20 cellular contexts compared by ENCODE assay signal in the genomic region with DNA sequence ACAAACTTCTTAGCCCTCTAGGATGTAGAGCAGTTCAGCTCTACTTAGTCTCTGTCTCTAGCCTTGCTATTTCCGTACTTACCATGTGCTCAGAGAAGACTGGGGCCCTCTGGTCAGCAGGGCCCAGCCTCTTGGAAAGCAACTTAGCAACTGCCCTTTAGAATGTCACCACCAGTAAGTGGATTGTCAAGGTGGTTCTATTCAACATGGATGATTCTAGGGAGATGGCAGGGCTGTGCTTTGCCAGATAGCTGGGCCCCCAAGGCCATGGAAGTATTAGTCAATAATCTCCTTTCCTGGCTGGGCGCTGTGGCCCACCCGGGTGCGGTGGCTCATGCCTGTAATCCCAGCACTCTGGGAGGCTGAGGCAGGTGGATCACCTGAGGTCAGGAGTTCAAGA.
"Had no signal": no experiment of that assay in that cellular context is flagged by ENCODE, and none has a peak within 500 bp of the region (broad histone marks: within the 10 kb centered on the region; RNA-seq: fewer than 3 reads in every experiment).

No MANE protein-coding gene starts in this region.

- H3K4me3 Mint-ChIP-seq: activated CD4-positive, alpha-beta T cell treated with anti-CD3 and anti-CD28 coated beads, Interleukin-2, amount 10 ng/mL, durations not matched to agents 24 days and 14 days; activated CD8-positive, alpha-beta T cell treated with anti-CD3 and anti-CD28 coated beads for 36 hours; activated T-cell treated with anti-CD3 and anti-CD28 coated beads, Interleukin-2, amount 50 U/mL, for 72 hours; mesothelial cell of epicardium; nephron; stimulated activated naive CD8-positive, alpha-beta T cell treated with anti-CD3 and anti-CD28 coated beads, Interleukin-15, amount 100 ng/mL, for 72 hours; T-helper 1 cell treated with Interleukin-12 subunit alpha and Interleukin-12 subunit beta and Interleukin-4 antibody, amounts not matched to agents 30 μg/mL and 1 μg/mL, for 36 hours had no signal

- H3K9me3 ChIP-seq: adrenal gland, lower lobe of right lung, prostate gland had no signal

- H3K36me3 Mint-ChIP-seq: activated naive CD4-positive, alpha-beta T cell treated with anti-CD3 and anti-CD28 coated beads, Interleukin-2, amount 50 U/mL, for 72 hours; mesothelial cell of epicardium had no signal

- H3K27me3 ChIP-seq: adrenal gland, hepatocyte had no signal

- H3K27ac ChIP-seq: adrenal gland, epithelial cell of prostate, foreskin keratinocyte, hepatocyte, lower lobe of right lung, prostate gland had no signal

- ATAC-seq: activated CD8-positive, alpha-beta T cell treated with anti-CD3 and anti-CD28 coated beads for 36 hours; activated naive CD4-positive, alpha-beta T cell treated with anti-CD3 and anti-CD28 coated beads, Interleukin-2, amount 50 U/mL, for 72 hours; activated T-cell treated with anti-CD3 and anti-CD28 coated beads, Interleukin-2, amount 50 U/mL, for 72 hours; foreskin keratinocyte; left colon; lower lobe of right lung; right cardiac atrium; stimulated activated naive CD8-positive, alpha-beta T cell treated with anti-CD3 and anti-CD28 coated beads, Interleukin-15, amount 100 ng/mL, for 72 hours had no signal

- H3K36me3 ChIP-seq: adrenal gland, lower lobe of right lung, prostate gland had no signal

- H3K4me1 ChIP-seq: adrenal gland, foreskin keratinocyte, prostate gland had no signal

- H3K4me3 ChIP-seq: adrenal gland, hepatocyte, lower lobe of right lung, prostate gland had no signal

- H3K27ac Mint-ChIP-seq: activated CD4-positive, alpha-beta T cell treated with anti-CD3 and anti-CD28 coated beads, Interleukin-2, amount 10 ng/mL, durations not matched to agents 24 days and 14 days; activated CD8-positive, alpha-beta T cell treated with anti-CD3 and anti-CD28 coated beads for 36 hours; activated naive CD4-positive, alpha-beta T cell treated with anti-CD3 and anti-CD28 coated beads, Interleukin-2, amount 50 U/mL, for 72 hours; activated T-cell treated with anti-CD3 and anti-CD28 coated beads, Interleukin-2, amount 50 U/mL, for 72 hours; mesothelial cell of epicardium; nephron; stimulated activated naive CD8-positive, alpha-beta T cell treated with anti-CD3 and anti-CD28 coated beads, Interleukin-15, amount 100 ng/mL, for 72 hours; T-helper 1 cell treated with Interleukin-12 subunit alpha and Interleukin-12 subunit beta and Interleukin-4 antibody, amounts not matched to agents 30 μg/mL and 1 μg/mL, for 36 hours had no signal

- DNase-seq: activated CD4-positive, alpha-beta T cell treated with anti-CD3 and anti-CD28 coated beads, Interleukin-2, amount 10 ng/mL, durations not matched to agents 24 days and 14 days; activated CD8-positive, alpha-beta T cell treated with anti-CD3 and anti-CD28 coated beads for 36 hours; activated gamma-delta T cell treated with Interleukin-2 at 50 U/mL for 16 hours; activated T-cell treated with anti-CD3 and anti-CD28 coated beads, Interleukin-2, amount 50 U/mL, for 72 hours; foreskin keratinocyte; left colon; lower lobe of right lung; occipital lobe; right cardiac atrium; stimulated activated CD4-positive, alpha-beta T cell treated with anti-CD3 and anti-CD28 coated beads, Interleukin-2, amount 100 ng/mL, for 48 hours; trophoblast cell had no signal

- H3K9me3 Mint-ChIP-seq: activated CD4-positive, alpha-beta T cell treated with anti-CD3 and anti-CD28 coated beads, Interleukin-2, amount 10 ng/mL, durations not matched to agents 24 days and 14 days; activated CD8-positive, alpha-beta T cell treated with anti-CD3 and anti-CD28 coated beads for 36 hours; activated naive CD4-positive, alpha-beta T cell treated with anti-CD3 and anti-CD28 coated beads, Interleukin-2, amount 50 U/mL, for 72 hours; activated T-cell treated with anti-CD3 and anti-CD28 coated beads, Interleukin-2, amount 50 U/mL, for 72 hours; mesothelial cell of epicardium; stimulated activated naive CD8-positive, alpha-beta T cell treated with anti-CD3 and anti-CD28 coated beads, Interleukin-15, amount 100 ng/mL, for 72 hours; T-helper 1 cell treated with Interleukin-12 subunit alpha and Interleukin-12 subunit beta and Interleukin-4 antibody, amounts not matched to agents 30 μg/mL and 1 μg/mL, for 36 hours had no signal
